29 cellular contexts compared by ENCODE assay signal in the genomic region with DNA sequence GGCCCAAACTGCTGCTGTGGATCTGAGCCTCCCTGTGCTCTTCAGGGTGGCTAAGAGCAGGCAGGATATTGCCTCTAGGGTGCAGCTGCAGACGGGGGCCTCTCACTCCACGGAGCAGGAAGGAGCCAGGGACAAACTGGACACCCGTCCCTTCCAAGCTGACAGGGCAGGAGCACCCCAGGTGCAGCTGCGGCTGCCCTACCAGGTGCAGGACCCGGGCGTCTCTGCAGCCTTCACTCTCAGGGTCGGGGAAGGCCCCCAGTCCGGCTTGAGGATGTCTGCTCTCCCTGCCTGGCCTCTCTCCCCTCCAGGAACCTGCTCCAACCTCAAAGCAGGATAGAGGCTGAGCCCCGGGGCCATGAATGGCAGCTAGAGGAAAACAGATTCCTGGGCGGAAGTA.
"Had no signal": no experiment of that assay in that cellular context is flagged by ENCODE, and none has a peak within 500 bp of the region (broad histone marks: within the 10 kb centered on the region; RNA-seq: fewer than 3 reads in every experiment).

No MANE protein-coding gene starts in this region.

- H3K27ac ChIP-seq: colonic mucosa, epithelial cell of prostate, gastrocnemius medialis, hepatocyte, left lung, neural progenitor cell, pancreas, right lobe of liver, stomach, thyroid gland had no signal

- ATAC-seq: esophagus mucosa; gastrocnemius medialis; left cardiac atrium; left lung; mucosa of descending colon; naive thymus-derived CD4-positive, alpha-beta T cell; pancreas had no signal

- FAIRE-seq: pancreas had no signal

- H3K4me1 ChIP-seq: colonic mucosa, gastrocnemius medialis, left lung, neural progenitor cell, pancreas, right lobe of liver, stomach, thyroid gland had no signal

- H3K36me3 Mint-ChIP-seq: mesothelial cell of epicardium; naive thymus-derived CD4-positive, alpha-beta T cell; neural progenitor cell had no signal

- H3K27me3 ChIP-seq: colonic mucosa, gastrocnemius medialis, hepatocyte, left lung, neural progenitor cell, pancreas, right lobe of liver, stomach, thyroid gland had no signal

- H3K79me2 ChIP-seq: hepatocyte had no signal

- H3K27ac Mint-ChIP-seq: dendritic cell treated with granulocyte-macrophage colony-stimulating factor and Interleukin-4, amounts not matched to agents 40 ng/mL and 50 ng/mL, for 4 days; endodermal cell; mesothelial cell of epicardium; naive thymus-derived CD4-positive, alpha-beta T cell; nephron; neural progenitor cell had no signal

- H3K4me3 ChIP-seq: colonic mucosa, gastrocnemius medialis, hepatocyte, left lung, mucosa of descending colon, neural progenitor cell, pancreas, right lobe of liver, smooth muscle cell, stomach, thyroid gland had no signal

- H3K9me3 ChIP-seq: colonic mucosa, gastrocnemius medialis, pancreas, thyroid gland had no signal

- H3K4me2 ChIP-seq: hepatocyte, neural progenitor cell, smooth muscle cell had no signal

- H3K4me3 Mint-ChIP-seq: dendritic cell treated with granulocyte-macrophage colony-stimulating factor and Interleukin-4, amounts not matched to agents 40 ng/mL and 50 ng/mL, for 4 days; endodermal cell; mesothelial cell of epicardium; naive thymus-derived CD4-positive, alpha-beta T cell; nephron; neural progenitor cell had no signal

- H3K36me3 ChIP-seq: colonic mucosa, gastrocnemius medialis, left lung, neural progenitor cell, pancreas, right lobe of liver, stomach, thyroid gland had no signal

- DNase-seq: colonic mucosa; effector CD8-positive, alpha-beta T cell; endodermal cell; foreskin fibroblast; gastrocnemius medialis; head of caudate nucleus; left cardiac atrium; mesenchymal stem cell; mucosa of descending colon; naive thymus-derived CD4-positive, alpha-beta T cell; right lobe of liver; stimulated activated CD4-positive, alpha-beta T cell treated with anti-CD3 and anti-CD28 coated beads, Interleukin-12 subunit alpha, Interleukin-12 subunit beta, amount 100 ng/mL, for 4 hours; stimulated activated CD4-positive, alpha-beta T cell treated with anti-CD3 and anti-CD28 coated beads, Interleukin-1b, Interleukin-23, amount 100 ng/mL, for 48 hours; stimulated activated CD4-positive, alpha-beta T cell treated with anti-CD3 and anti-CD28 coated beads, Interleukin-4, amount 100 ng/mL, for 1 hour; stimulated activated CD8-positive, alpha-beta memory T cell treated with anti-CD3 and anti-CD28 coated beads, Interleukin-4, amount 100 ng/mL, for 48 hours; stimulated activated naive CD4-positive, alpha-beta T cell treated with Interleukin-2 at 50 U/mL for 16 hours; stomach; thyroid gland; trophoblast cell had no signal

- H3K4me1 Mint-ChIP-seq: endodermal cell; mesothelial cell of epicardium; naive thymus-derived CD4-positive, alpha-beta T cell; nephron; neural progenitor cell had no signal

- H2AFZ ChIP-seq: hepatocyte, neural progenitor cell had no signal

- H3K9me3 Mint-ChIP-seq: endodermal cell, nephron, neural progenitor cell had no signal

- H3K27me3 Mint-ChIP-seq: dendritic cell treated with granulocyte-macrophage colony-stimulating factor and Interleukin-4, amounts not matched to agents 40 ng/mL and 50 ng/mL, for 4 days; naive thymus-derived CD4-positive, alpha-beta T cell had no signal

- H3K9ac ChIP-seq: neural progenitor cell had no signal
